In the genomic region with DNA sequence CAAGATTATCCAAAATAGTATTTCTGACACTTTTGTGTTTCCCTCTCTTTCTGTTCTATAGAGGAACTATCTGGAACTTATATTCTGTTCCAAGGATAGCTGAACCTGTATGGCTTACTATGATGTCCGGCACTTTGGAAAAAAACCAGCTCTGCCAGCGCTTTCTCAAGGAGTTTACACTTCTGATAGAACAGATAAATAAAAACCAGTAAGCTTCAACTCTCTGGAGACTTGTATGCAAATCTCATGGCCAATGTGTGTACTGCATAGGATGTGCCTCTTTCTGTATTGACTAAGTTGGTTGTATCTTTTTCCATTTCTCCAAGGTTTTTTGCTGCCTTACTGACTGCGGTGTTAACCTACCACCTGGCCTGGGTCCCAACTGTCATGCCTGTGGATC, we compare ENCODE assay signal across 16 cellular contexts.
DNase-seq lines count a peak whose midpoint lies in the region; ATAC-seq, FAIRE-seq and TF ChIP-seq lines count a peak whose summit lies in the region.
"Had no signal": no experiment of that assay in that cellular context is flagged by ENCODE, and none has a peak within 500 bp of the region (broad histone marks: within the 10 kb centered on the region; RNA-seq: fewer than 3 reads in every experiment).

No MANE protein-coding gene starts in this region.

- H3K27ac Mint-ChIP-seq in activated naive CD8-positive, alpha-beta T cell treated with anti-CD3 and anti-CD28 coated beads for 36 hours, result no peak overlapping the region

- intact Hi-C loops in pancreas (cut with DNase I), result no loop called here

- H3K27me3 Mint-ChIP-seq in activated naive CD8-positive, alpha-beta T cell treated with anti-CD3 and anti-CD28 coated beads for 36 hours, result no peaks in the 10 kb centered on the region

- TF ChIP-seq CTCF in GM12865 (IDR thresholded peaks at IDR 0.05; ENCODE audit: insufficient read depth, low read depth, low read length, missing control alignments) (no peak), pancreas (IDR thresholded peaks at IDR 0.05) (no peak)

- WGBS in pancreas, 2 donors, result 52 to 54% methylated on average over 3 of the region's 3 CpGs

- no peaks in the 10 kb centered on the region for H3K4me1 Mint-ChIP-seq in activated naive CD8-positive, alpha-beta T cell treated with anti-CD3 and anti-CD28 coated beads for 36 hours

- FAIRE-seq in pancreas (lab: Jason Lieb, UNC), result no peak
- FAIRE-seq: A549, islet of Langerhans had no signal

- DNase-seq in GM12865 (ENCODE audit: low read depth), result peak; percentile 55
- no peak for DNase-seq in activated naive CD8-positive, alpha-beta T cell treated with anti-CD3 and anti-CD28 coated beads for 36 hours
- DNase-seq in pancreas, result no peak
- DNase-seq in AG20443 (ENCODE audit: low spot score), result no peak
- DNase-seq: activated CD8-positive, alpha-beta memory T cell treated with anti-CD3 and anti-CD28 coated beads, Interleukin-2, amount 50 U/mL, for 4 hours; Caco-2; mucosa of descending colon; NCI-H1105 treated with DMSO at 0.1 percent for 48 hours; PC-9; thyroid gland had no signal

- H3K4me3 ChIP-seq in GM12865 (ENCODE audit: low read depth, low read length) (peak overlapping the region; percentile 29), pancreas (no peak overlapping the region)
- H3K4me3 ChIP-seq: A549, mucosa of descending colon, PC-9, thyroid gland had no signal

- H3K36me3 Mint-ChIP-seq in activated naive CD8-positive, alpha-beta T cell treated with anti-CD3 and anti-CD28 coated beads for 36 hours, result peaks cover 10% of the 10 kb centered on the region

- ATAC-seq in GM19438 (IDR thresholded peaks at IDR 0.05; ENCODE audit: low read depth, unreplicated experiment) (peak; percentile 65), HG02840 (IDR thresholded peaks at IDR 0.05; ENCODE audit: low FRiP score, unreplicated experiment) (peak; percentile 45), HG03460 (IDR thresholded peaks at IDR 0.05; ENCODE audit: unreplicated experiment) (peak; percentile 47), pancreas (no peak), HG03469 (IDR thresholded peaks at IDR 0.05; ENCODE audit: unreplicated experiment) (no peak)

- no peak overlapping the region for H3K27ac ChIP-seq in pancreas
- H3K27ac ChIP-seq: A549, PC-9, thyroid gland had no signal

- no peaks in the 10 kb centered on the region for H3K4me1 ChIP-seq in pancreas
- H3K4me1 ChIP-seq: thyroid gland had no signal

- H3K36me3 ChIP-seq in pancreas, result peaks cover 9 to 28% (median 16%) of the 10 kb centered on the region in 3 donors

- no peaks in the 10 kb centered on the region for H3K9me3 Mint-ChIP-seq in activated naive CD8-positive, alpha-beta T cell treated with anti-CD3 and anti-CD28 coated beads for 36 hours

- no peak overlapping the region for H3K4me3 Mint-ChIP-seq in activated naive CD8-positive, alpha-beta T cell treated with anti-CD3 and anti-CD28 coated beads for 36 hours

- H3K27me3 ChIP-seq in pancreas, result no peaks in the 10 kb centered on the region
- H3K27me3 ChIP-seq: thyroid gland had no signal

- no peaks in the 10 kb centered on the region for H3K9me3 ChIP-seq in pancreas
- H3K9me3 ChIP-seq: A549, Caco-2, mucosa of descending colon, thyroid gland had no signal

Comparison
In these comparisons a context has a peak if more than half of its experiments do, and no peak if none do; other contexts are left out.
1. ATAC-seq: peak in GM19438 (single experiment), HG02840 (single experiment) and HG03460 (single experiment); none in pancreas (0 of 4) and HG03469 (single experiment).